8 cellular contexts compared by ENCODE assay signal in the genomic region with DNA sequence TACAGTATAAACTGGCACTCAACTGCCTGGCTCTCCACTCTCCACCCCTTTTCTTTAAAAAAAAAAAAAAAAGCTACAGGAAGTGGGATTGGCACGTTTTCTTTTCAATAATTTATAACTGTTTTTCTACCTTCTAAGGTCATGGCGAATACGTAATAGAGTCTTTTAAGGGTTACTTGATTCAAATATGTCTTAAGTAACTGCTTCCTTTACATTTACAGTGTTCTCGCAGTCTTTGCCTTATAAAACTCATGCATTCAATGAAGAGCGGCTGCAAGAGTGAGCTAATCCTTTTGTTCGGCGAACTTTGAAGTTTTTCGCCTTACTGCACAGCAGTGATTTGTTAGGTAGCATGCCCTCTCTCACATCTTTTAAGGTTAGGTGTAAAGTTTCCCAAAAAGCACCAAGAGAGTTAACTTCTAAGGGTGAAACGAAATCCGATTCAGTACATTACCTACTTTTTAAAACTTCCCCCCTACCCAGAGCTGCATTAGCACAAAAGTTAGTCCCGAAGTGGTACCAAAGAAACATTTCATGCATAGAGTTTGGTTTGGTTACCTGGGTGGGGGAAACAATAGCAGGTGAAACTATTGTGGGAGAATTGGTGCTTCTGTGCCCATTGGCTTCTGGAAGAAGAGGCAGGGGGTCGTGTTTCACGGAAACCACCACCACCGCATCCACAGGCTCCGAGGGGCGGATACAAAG. TPM values are rescaled to one million over a fixed set of nuclear protein-coding genes. Genes with fewer than 3 reads are reported as not detected.
DNase-seq lines count a peak whose midpoint lies in the region; ATAC-seq and TF ChIP-seq lines count a peak whose summit lies in the region.

No MANE protein-coding gene starts in this region.

- in situ Hi-C loops in GM23248 (cut with MboI): no loop called here

- TF ChIP-seq CTCF in PC-9 (conservative IDR thresholded peaks at IDR 0.05) (no peak), osteocyte (IDR thresholded peaks at IDR 0.05) (no peak)

- intact Hi-C loops in PC-9 (cut with micrococcal nuclease; ENCODE audit: unreplicated experiment): loop anchor here (5.0 to 10.0 kb wide), 2 partner anchors 108 to 454 kb away; partner anchors contain the start of gene SS18

- CTCF ChIA-PET in PC-9 (lab: Charles Lee): no interaction called here

- H3K9ac ChIP-seq in GM23248: no peak overlapping the region

- H3K4me3 Mint-ChIP-seq in osteocyte (ENCODE audit: unreplicated experiment): peak overlapping the region; percentile 71

- DNase-seq in GM23248: no peak
- peak in 1 of 2 experiments; percentile 49 for DNase-seq in PC-9
- no peak for DNase-seq in epithelial cell of prostate (ENCODE audit: low read depth, low spot score)
- no peak for DNase-seq in osteocyte (ENCODE audit: extremely low spot score, unreplicated experiment)
- DNase-seq in germinal center (ENCODE audit: low spot score): no peak
- DNase-seq in nucleus accumbens (lab: John Stamatoyannopoulos, UW): no peak
- no peak for DNase-seq in NCI-H2227 treated with DMSO at 0.1 percent for 48 hours (lab: John Stamatoyannopoulos, UW)

- BruUV-seq in PC-9 (replicated peaks; lab: Mats Ljungman, UMichigan): no TSS peak

- H3K27me3 ChIP-seq in GM23248 (replicated peaks; ENCODE audit: insufficient read depth) (peaks cover 9% of the 10 kb centered on the region; the same call in 1 of the 2 replicates), PC-9 (ENCODE audit: insufficient read depth, low read depth) (no peaks in the 10 kb centered on the region)

- H3K79me2 ChIP-seq in GM23248 (ENCODE audit: insufficient read depth) (peaks cover 47% of the 10 kb centered on the region), PC-9 (ENCODE audit: low read depth) (peaks cover 67% of the 10 kb centered on the region)

- H3K4me3 ChIP-seq in GM23248: peak overlapping the region; percentile 30
- H3K4me3 ChIP-seq in PC-9: peak overlapping the region; percentile 58

- no peak overlapping the region for H3K27ac ChIP-seq in GM23248
- H3K27ac ChIP-seq in PC-9: no peak overlapping the region; the same call in 1 of the 2 replicates
- H3K27ac ChIP-seq in epithelial cell of prostate: peak overlapping the region; percentile 94

- H3F3A ChIP-seq in GM23248 (ENCODE audit: insufficient read depth): peaks cover 6% of the 10 kb centered on the region; the same call in 1 of the 2 replicates
- H3F3A ChIP-seq in PC-9 (ENCODE audit: insufficient read depth, low read depth): peaks cover 4% of the 10 kb centered on the region

- peaks cover 5% of the 10 kb centered on the region for H3K36me3 Mint-ChIP-seq in osteocyte (ENCODE audit: unreplicated experiment)

- peaks cover 56% of the 10 kb centered on the region for H3K4me1 Mint-ChIP-seq in osteocyte (ENCODE audit: unreplicated experiment)

- H3K9me3 Mint-ChIP-seq in osteocyte (ENCODE audit: unreplicated experiment): no peaks in the 10 kb centered on the region

- H3K9me2 ChIP-seq in GM23248 (ENCODE audit: insufficient read depth) (no peaks in the 10 kb centered on the region), PC-9 (ENCODE audit: insufficient read depth) (no peaks in the 10 kb centered on the region)

- H3K4me2 ChIP-seq in GM23248 (ENCODE audit: unreplicated experiment) (peak overlapping the region; percentile 33), PC-9 (peak overlapping the region; percentile 90)

- peaks cover 19% of the 10 kb centered on the region for H3K4me1 ChIP-seq in GM23248 (ENCODE audit: insufficient read depth)
- H3K4me1 ChIP-seq in PC-9 (replicated peaks; ENCODE audit: insufficient read depth): peaks cover 38% of the 10 kb centered on the region

- H3K36me3 ChIP-seq in GM23248 (ENCODE audit: low read depth) (no peaks in the 10 kb centered on the region), PC-9 (ENCODE audit: low read depth) (no peaks in the 10 kb centered on the region)

- no peaks in the 10 kb centered on the region for H3K9me3 ChIP-seq in GM23248 (ENCODE audit: low read depth)
- H3K9me3 ChIP-seq in PC-9 (ENCODE audit: insufficient read depth, low read depth): no peaks in the 10 kb centered on the region

- no peak overlapping the region for H3K27ac Mint-ChIP-seq in osteocyte (ENCODE audit: unreplicated experiment)

- no peak for ATAC-seq in HG02840 (IDR thresholded peaks at IDR 0.05; ENCODE audit: low FRiP score, unreplicated experiment)

- H3K27me3 Mint-ChIP-seq in osteocyte (ENCODE audit: unreplicated experiment): peaks cover 2% of the 10 kb centered on the region

- POLR2A ChIA-PET in PC-9 (lab: Charles Lee; ENCODE audit: unreplicated experiment): no interaction called here

- H2AFZ ChIP-seq in GM23248: no peak overlapping the region
- no peak overlapping the region for H2AFZ ChIP-seq in PC-9

- 94 to 95% methylated on average over 16 of the region's 16 CpGs for WGBS in GM23248 (ENCODE audit: low coverage in 1 of 2, low lambda C conversion rate in 2 of 2, missing lambda C conversion rate in 2 of 2), 2 experiments

- H4K20me1 ChIP-seq in GM23248 (ENCODE audit: insufficient read depth) (0 out of 2 replicates have a peak, but pooled peaks cover 8% of the 10 kb centered on the region), PC-9 (ENCODE audit: insufficient read depth) (no peaks in the 10 kb centered on the region)

RNA-seq across cellular contexts. Expression of gene KCTD1, which starts 2.0 kb away (rescaled TPM):
- 14.9 and 17.9 TPM in 2 replicates for total RNA-seq in GM23248 (2014; rRNA removed; shearing (Covaris generic))
- 5.0 and 5.7 TPM in 2 replicates for polyA plus RNA-seq in GM23248 (2016; fragmentation: Nextera tagmentation; extraction: Ambion mirVana)
- total RNA-seq in PC-9 (2021) (20.5 and 20.7 TPM in 2 replicates), osteocyte (25.7 and 28.9 TPM in 2 replicates)
